ENCODE assay signal across 27 cellular contexts in the genomic region with DNA sequence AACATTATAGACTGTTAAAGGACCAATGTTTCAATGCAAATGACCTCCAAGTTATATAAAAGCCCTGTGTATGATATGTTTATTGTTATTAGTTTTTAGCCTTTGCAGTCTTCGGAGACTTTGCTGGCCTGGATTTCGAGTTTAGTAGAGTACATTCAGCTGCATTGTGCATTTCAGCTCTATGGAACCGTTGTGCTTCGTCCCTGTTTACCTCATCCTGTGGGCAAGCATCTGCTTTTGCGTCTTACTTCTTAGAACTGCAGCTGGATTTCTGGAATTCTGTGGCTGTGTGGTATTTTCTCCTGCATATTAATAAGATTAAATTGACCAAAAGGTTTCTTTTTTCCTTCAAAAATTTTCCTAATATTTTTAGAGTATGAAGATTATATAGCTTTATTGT.
DNase-seq lines count a peak whose midpoint lies in the region; ATAC-seq, FAIRE-seq and TF ChIP-seq lines count a peak whose summit lies in the region.
"Had no signal": no experiment of that assay in that cellular context is flagged by ENCODE, and none has a peak within 500 bp of the region (broad histone marks: within the 10 kb centered on the region; RNA-seq: fewer than 3 reads in every experiment).

No MANE protein-coding gene starts in this region.

- WGBS in tibial nerve, 2 donors = 42 to 52% methylated on average over 5 of the region's 5 CpGs
- 74 to 91% methylated on average over 5 of the region's 5 CpGs for WGBS in pancreas, 2 donors

- intact Hi-C loops in pancreas (cut with DNase I) = no loop called here

- H3K9ac ChIP-seq in Karpas-422 (ENCODE audit: low read length) = no peak overlapping the region
- H3K9ac ChIP-seq: BLaER1 treated with 17β-estradiol and CSF1 and Interleukin-3, amounts not matched to agents 10 nM and 100 nM had no signal

- no peaks in the 10 kb centered on the region for H3K79me2 ChIP-seq in Karpas-422 (ENCODE audit: low read length)

- no peaks in the 10 kb centered on the region for H3K36me3 ChIP-seq in Karpas-422 (ENCODE audit: insufficient read depth, low read length)
- H3K36me3 ChIP-seq in tibial nerve = no peaks in the 10 kb centered on the region
- no peaks in the 10 kb centered on the region for H3K36me3 ChIP-seq in pancreas
- H3K36me3 ChIP-seq: BLaER1 treated with 17β-estradiol and CSF1 and Interleukin-3, amounts not matched to agents 10 nM and 100 nM; Peyer's patch had no signal

- H3K9me3 ChIP-seq in Karpas-422 (ENCODE audit: low read length) (no peaks in the 10 kb centered on the region), tibial nerve (no peaks in the 10 kb centered on the region), pancreas (no peaks in the 10 kb centered on the region)
- H3K9me3 ChIP-seq: A549; BLaER1 treated with 17β-estradiol and CSF1 and Interleukin-3, amounts not matched to agents 10 nM and 100 nM; Peyer's patch had no signal

- H3K4me1 ChIP-seq in Karpas-422 (ENCODE audit: low read length) = peaks cover 28% of the 10 kb centered on the region
- H3K4me1 ChIP-seq in tibial nerve = peaks cover 0 to 50% (median 10%) of the 10 kb centered on the region in 4 donors
- no peaks in the 10 kb centered on the region for H3K4me1 ChIP-seq in pancreas
- H3K4me1 ChIP-seq: A549 had no signal

- TF ChIP-seq CTCF in tibial nerve (IDR thresholded peaks at IDR 0.05) = no peak
- no peak for TF ChIP-seq CTCF in pancreas (IDR thresholded peaks at IDR 0.05)

- no peak for TF ChIP-seq POLR2A in tibial nerve (IDR thresholded peaks at IDR 0.05)

- peak overlapping the region; percentile 60; the same call in 1 of the 2 replicates for H2AFZ ChIP-seq in Karpas-422 (ENCODE audit: low read length)

- no peak for ATAC-seq in SK-N-SH treated with all-trans-retinoic acid at 6 μM for 48 hours
- ATAC-seq in pancreas = no peak
- ATAC-seq: A549 had no signal

- H3K9me2 ChIP-seq in Karpas-422 (replicated peaks; ENCODE audit: insufficient read depth, low read length) = no peaks in the 10 kb centered on the region

- peak overlapping the region; percentile 59 for H3K4me2 ChIP-seq in Karpas-422 (ENCODE audit: low read depth, low read length, poor library complexity, severe bottlenecking)
- H3K4me2 ChIP-seq: A549 had no signal

- no peaks in the 10 kb centered on the region for H3K27me3 ChIP-seq in Karpas-422 (ENCODE audit: low read length)
- H3K27me3 ChIP-seq in tibial nerve = no peaks in the 10 kb centered on the region
- no peaks in the 10 kb centered on the region for H3K27me3 ChIP-seq in pancreas
- H3K27me3 ChIP-seq: BLaER1 treated with 17β-estradiol and CSF1 and Interleukin-3, amounts not matched to agents 10 nM and 100 nM; Peyer's patch had no signal

- DNase-seq in Karpas-422 (no peak), OCI-M1 (lab: John Stamatoyannopoulos, UW) (peak; percentile 20), globus pallidus (ENCODE audit: low spot score) (peak; percentile 45), tibial nerve (ENCODE audit: low spot score in 2 of 2) (no peak), SHP77 (lab: John Stamatoyannopoulos, UW) (no peak), pancreas (no peak)
- DNase-seq: AML-193; CD4-positive, alpha-beta memory T cell; COR-L47; DMS53; GF-D8; HCEC 1CT; IMR-90; KG1; MV-4-11; NCI-H1105; NCI-H1436 treated with DMSO at 0.1 percent for 48 hours; NCI-H1930; NCI-H2107; NCI-H524; NCI-H774; NK-92 treated with Interleukin-12 subunit alpha and Interleukin-12 subunit beta, amount 100 ng/mL, for 24 hours; Peyer's patch had no signal

- H3K4me3 ChIP-seq in Karpas-422 (ENCODE audit: low read length) (no peak overlapping the region), tibial nerve (peak overlapping the region in 1 of 4 donors; percentile 45), pancreas (no peak overlapping the region)
- H3K4me3 ChIP-seq: A549; BLaER1 treated with 17β-estradiol and CSF1 and Interleukin-3, amounts not matched to agents 10 nM and 100 nM; Peyer's patch had no signal

- FAIRE-seq in pancreas (lab: Jason Lieb, UNC) = no peak
- FAIRE-seq: A549, H1 had no signal

- H3K27ac ChIP-seq in Karpas-422 (ENCODE audit: low read length) (no peak overlapping the region), tibial nerve (peak overlapping the region in 3 of 4 donors; percentile 37 to 74 (median 46)), pancreas (no peak overlapping the region)
- H3K27ac ChIP-seq: A549; BLaER1 treated with 17β-estradiol and CSF1 and Interleukin-3, amounts not matched to agents 10 nM and 100 nM; Peyer's patch had no signal

- TF ChIP-seq EP300 in tibial nerve (IDR thresholded peaks at IDR 0.05) = no peak

- H4K20me1 ChIP-seq in Karpas-422 (ENCODE audit: insufficient read depth, low read depth, low read length) = no peaks in the 10 kb centered on the region
- H4K20me1 ChIP-seq: BLaER1 treated with 17β-estradiol and CSF1 and Interleukin-3, amounts not matched to agents 10 nM and 100 nM had no signal

TF ChIP-seq in SK-N-SH treated with all-trans-retinoic acid at 6 μM for 48 hours, 23 proteins besides CTCF, POLR2A, EP300 and RAD21:
- TF ChIP-seq PPARA (CRISPR knock-in tag; IDR thresholded peaks at IDR 0.05; ENCODE audit: borderline replicate concordance) (no peak), TSHZ2 (CRISPR knock-in tag; IDR thresholded peaks at IDR 0.05) (no peak), ZNF565 (CRISPR knock-in tag; conservative IDR thresholded peaks at IDR 0.05; ENCODE audit: low read depth) (no peak), GLIS3 (CRISPR knock-in tag; IDR thresholded peaks at IDR 0.05) (no peak), TCF4 (CRISPR knock-in tag; IDR thresholded peaks at IDR 0.05; ENCODE audit: borderline replicate concordance) (no peak), ESRRG (CRISPR knock-in tag; IDR thresholded peaks at IDR 0.05) (no peak), ARNTL (CRISPR knock-in tag; IDR thresholded peaks at IDR 0.05; ENCODE audit: borderline replicate concordance, low read depth) (no peak), CSDC2 (CRISPR knock-in tag; IDR thresholded peaks at IDR 0.05) (no peak), ZC3H10 (CRISPR knock-in tag; IDR thresholded peaks at IDR 0.05) (no peak), BACH2 (CRISPR knock-in tag; IDR thresholded peaks at IDR 0.05; ENCODE audit: borderline replicate concordance) (no peak), TOX (CRISPR knock-in tag; IDR thresholded peaks at IDR 0.05; ENCODE audit: borderline replicate concordance) (no peak), ZNF8 (CRISPR knock-in tag; IDR thresholded peaks at IDR 0.05) (no peak), ZFP3 (CRISPR knock-in tag; IDR thresholded peaks at IDR 0.05) (no peak), ZNF70 (CRISPR knock-in tag; IDR thresholded peaks at IDR 0.05) (no peak), SNAI2 (CRISPR knock-in tag; IDR thresholded peaks at IDR 0.05) (no peak)
- TF ChIP-seq, protein P1, sequence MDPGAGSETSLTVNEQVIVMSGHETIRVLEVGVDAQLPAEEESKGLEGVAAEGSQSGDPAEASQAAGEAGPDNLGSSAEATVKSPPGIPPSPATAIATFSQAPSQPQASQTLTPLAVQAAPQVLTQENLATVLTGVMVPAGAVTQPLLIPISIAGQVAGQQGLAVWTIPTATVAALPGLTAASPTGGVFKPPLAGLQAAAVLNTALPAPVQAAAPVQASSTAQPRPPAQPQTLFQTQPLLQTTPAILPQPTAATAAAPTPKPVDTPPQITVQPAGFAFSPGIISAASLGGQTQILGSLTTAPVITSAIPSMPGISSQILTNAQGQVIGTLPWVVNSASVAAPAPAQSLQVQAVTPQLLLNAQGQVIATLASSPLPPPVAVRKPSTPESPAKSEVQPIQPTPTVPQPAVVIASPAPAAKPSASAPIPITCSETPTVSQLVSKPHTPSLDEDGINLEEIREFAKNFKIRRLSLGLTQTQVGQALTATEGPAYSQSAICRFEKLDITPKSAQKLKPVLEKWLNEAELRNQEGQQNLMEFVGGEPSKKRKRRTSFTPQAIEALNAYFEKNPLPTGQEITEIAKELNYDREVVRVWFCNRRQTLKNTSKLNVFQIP (CRISPR knock-in tag; IDR thresholded peaks at IDR 0.05; ENCODE audit: borderline replicate concordance, low read depth) = no peak

Comparison
In these comparisons a context has a peak if more than half of its experiments do, and no peak if none do; other contexts are left out.
1. DNase-seq: peak in OCI-M1 (single experiment) and globus pallidus (single experiment); none in Karpas-422 (single experiment), tibial nerve (0 of 2), SHP77 (0 of 2) and pancreas (0 of 6).
2. H3K27ac ChIP-seq: peak in tibial nerve (3 of 4); none in Karpas-422 (single experiment) and pancreas (0 of 4).